In genomic region chr2:123438277-123439050, GRCh38 we compare ENCODE assay signal across 22 cellular contexts.
"Had no signal": no experiment of that assay in that cellular context is flagged by ENCODE, and none has a peak within 500 bp of the region (broad histone marks: within the 10 kb centered on the region; RNA-seq: fewer than 3 reads in every experiment).

No MANE protein-coding gene starts in this region.

- H3K36me3 ChIP-seq: esophagus muscularis mucosa, heart left ventricle, left ventricle myocardium inferior, lower lobe of right lung, right lobe of liver, tibial artery, upper lobe of left lung, vagina had no signal

- H3K79me2 ChIP-seq: parathyroid adenoma had no signal

- H3K27me3 ChIP-seq: esophagus muscularis mucosa, foreskin keratinocyte, heart left ventricle, right lobe of liver, tibial artery, upper lobe of left lung, vagina had no signal

- ATAC-seq: effector memory CD8-positive, alpha-beta T cell; foreskin keratinocyte; heart left ventricle; lower lobe of right lung; natural killer cell treated with Interleukin-12 subunit alpha and Interleukin-12 subunit beta and Interleukin-15 and Interleukin-18, amount 100 ng/mL, for 72 hours; psoas muscle; right lobe of liver; stimulated activated effector memory CD8-positive, alpha-beta T cell treated with anti-CD3 and anti-CD28 coated beads, Interleukin-12 subunit alpha, Interleukin-12 subunit beta, amount 100 ng/mL, for 72 hours had no signal

- H3K9ac ChIP-seq: parathyroid adenoma had no signal

- H3K4me1 ChIP-seq: foreskin keratinocyte, heart left ventricle, left ventricle myocardium inferior, lower lobe of right lung, parathyroid adenoma, psoas muscle, right lobe of liver, tibial artery, upper lobe of left lung, vagina had no signal

- H3K9me3 ChIP-seq: esophagus muscularis mucosa, heart left ventricle, left ventricle myocardium inferior, lower lobe of right lung, psoas muscle, right lobe of liver, tibial artery, upper lobe of left lung, vagina had no signal

- H3K4me3 ChIP-seq: esophagus muscularis mucosa, heart left ventricle, left ventricle myocardium inferior, lower lobe of right lung, psoas muscle, right lobe of liver, tibial artery, upper lobe of left lung, vagina had no signal

- H3K27ac ChIP-seq: epithelial cell of prostate, foreskin keratinocyte, heart left ventricle, left ventricle myocardium inferior, lower lobe of right lung, parathyroid adenoma, psoas muscle, right lobe of liver, tibial artery, upper lobe of left lung, vagina had no signal

- H2AFZ ChIP-seq: parathyroid adenoma had no signal

- DNase-seq: effector memory CD8-positive, alpha-beta T cell; foreskin keratinocyte; heart left ventricle; islet precursor cell; left ventricle myocardium inferior; lower lobe of right lung; mesenchymal stem cell; midbrain; occipital lobe; psoas muscle; retina; right lobe of liver; stimulated activated CD4-positive, alpha-beta T cell treated with anti-CD3 and anti-CD28 coated beads, Interleukin-4, amount 100 ng/mL, for 1 hour; stimulated activated CD8-positive, alpha-beta memory T cell treated with anti-CD3 and anti-CD28 coated beads, Interleukin-4, amount 100 ng/mL, for 48 hours; tibial artery; upper lobe of left lung had no signal
